16 cellular contexts compared by ENCODE assay signal in the genomic region with DNA sequence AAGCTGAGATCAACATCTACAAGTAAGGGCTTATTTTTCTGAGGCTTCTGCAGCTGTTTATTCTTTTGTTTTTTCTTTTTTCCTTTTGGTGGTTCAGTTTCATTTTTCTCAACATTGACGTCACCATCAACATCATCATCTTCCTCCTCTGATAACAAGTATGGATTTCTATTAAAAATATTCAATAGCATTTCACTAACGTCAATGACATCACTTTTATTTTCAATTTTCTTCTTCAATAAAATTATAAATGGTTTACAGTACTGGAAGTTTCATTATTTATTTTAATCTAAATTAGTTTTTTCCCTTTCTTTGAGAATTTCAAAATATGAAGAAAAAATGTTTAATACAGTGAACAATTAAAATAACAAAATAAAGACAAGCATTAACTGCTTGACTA. TPM values are rescaled to one million over a fixed set of nuclear protein-coding genes. Genes with fewer than 3 reads are reported as not detected.
DNase-seq lines count a peak whose midpoint lies in the region; ATAC-seq, FAIRE-seq and TF ChIP-seq lines count a peak whose summit lies in the region.
"Had no signal": no experiment of that assay in that cellular context is flagged by ENCODE, and none has a peak within 500 bp of the region (broad histone marks: within the 10 kb centered on the region; RNA-seq: fewer than 3 reads in every experiment).

No MANE protein-coding gene starts in this region.

- POLR2A ChIA-PET in HEK293 (lab: Yijun Ruan, JAX): no interaction called here

- no peak for TF ChIP-seq CTCF in mammary epithelial cell (conservative IDR thresholded peaks at IDR 0.05 in 1 of 2, IDR thresholded peaks at IDR 0.05 in 1 of 2; ENCODE audit: extremely low read depth in 1 of 2, insufficient read depth in 1 of 2, low read depth in 1 of 2, low read length in 2 of 2)
- no peak for TF ChIP-seq CTCF in breast epithelium (IDR thresholded peaks at IDR 0.05)
- no peak for TF ChIP-seq CTCF in HEK293 (tag by site-specific recombination; IDR thresholded peaks at IDR 0.05)
- no peak for TF ChIP-seq CTCF in mucosa of descending colon (IDR thresholded peaks at IDR 0.05)

- TSS peak; percentile 86 for BruUV-seq in mammary epithelial cell (replicated peaks; lab: Mats Ljungman, UMichigan)

- no peak for ATAC-seq in mucosa of descending colon
- ATAC-seq: K562 had no signal

- H3K4me3 ChIP-seq in mammary epithelial cell (replicated peaks in 1 of 3; ENCODE audit: insufficient read depth in 1 of 3, low read depth in 2 of 3, low read length in 3 of 3) (no peak overlapping the region), breast epithelium (no peak overlapping the region), HEK293 (ENCODE audit: low read depth, low read length) (no peak overlapping the region), mucosa of descending colon (no peak overlapping the region)
- H3K4me3 ChIP-seq: K562 had no signal

- no peak overlapping the region for H3K9ac ChIP-seq in mammary epithelial cell (ENCODE audit: insufficient read depth, low read length)

- H3K27me3 ChIP-seq in mammary epithelial cell (ENCODE audit: insufficient read depth, low read length): no peaks in the 10 kb centered on the region
- no peaks in the 10 kb centered on the region for H3K27me3 ChIP-seq in breast epithelium
- H3K27me3 ChIP-seq: BE2C had no signal

- H2AFZ ChIP-seq in mammary epithelial cell (ENCODE audit: low read depth, low read length): no peak overlapping the region

- H3K36me3 ChIP-seq in mammary epithelial cell (ENCODE audit: insufficient read depth, low read length) (peaks cover 44% of the 10 kb centered on the region), breast epithelium (no peaks in the 10 kb centered on the region), HEK293 (ENCODE audit: control insufficient read depth in 2 of 2, insufficient read depth in 1 of 2, low read length in 2 of 2) (peaks cover 95 to 97% of the 10 kb centered on the region in 2 experiments), mucosa of descending colon (ENCODE audit: low read depth) (peaks cover 18% of the 10 kb centered on the region)

- intact Hi-C loops in mammary epithelial cell (cut with micrococcal nuclease) (no loop called here), breast epithelium (cut with DNase I; ENCODE audit: low total_unique reads) (no loop called here), mucosa of descending colon (cut with DNase I, micrococcal nuclease) (no loop called here)

- 95% methylated on average over 2 of the region's 2 CpGs for WGBS in mammary epithelial cell (ENCODE audit: low coverage, missing lambda C conversion rate)

- no peaks in the 10 kb centered on the region for H3K79me2 ChIP-seq in mammary epithelial cell (ENCODE audit: insufficient read depth, low read length)

- in situ Hi-C loops in mammary epithelial cell (cut with MboI; ENCODE audit: low sequenced_read_pairs in 2 of 2): no loop called here

- H3K9me3 ChIP-seq in mammary epithelial cell (replicated peaks; ENCODE audit: insufficient read depth, low read length) (no peaks in the 10 kb centered on the region), breast epithelium (no peaks in the 10 kb centered on the region), HEK293 (ENCODE audit: control insufficient read depth, insufficient read depth, low read depth, low read length) (no peaks in the 10 kb centered on the region), mucosa of descending colon (no peaks in the 10 kb centered on the region)
- H3K9me3 ChIP-seq: BE2C had no signal

- H3K4me1 ChIP-seq in mammary epithelial cell (ENCODE audit: insufficient read depth, low read length) (no peaks in the 10 kb centered on the region), breast epithelium (no peaks in the 10 kb centered on the region), HEK293 (ENCODE audit: control insufficient read depth, insufficient read depth, low read length) (no peaks in the 10 kb centered on the region), mucosa of descending colon (ENCODE audit: low read depth) (no peaks in the 10 kb centered on the region)
- H3K4me1 ChIP-seq: BE2C had no signal

- no peak overlapping the region for H3K27ac ChIP-seq in mammary epithelial cell (ENCODE audit: insufficient read depth, low read depth, low read length)
- no peak overlapping the region for H3K27ac ChIP-seq in breast epithelium
- H3K27ac ChIP-seq in HEK293 (ENCODE audit: extremely low read depth, low read depth, low read length): no peak overlapping the region
- H3K27ac ChIP-seq: C4-2B, HL-60 had no signal

- FAIRE-seq in islet of Langerhans (lab: Jason Lieb, UNC): peak; percentile 73
- FAIRE-seq: K562 had no signal

- dilution Hi-C loops in mammary epithelial cell (cut with HindIII; ENCODE audit: low sequenced_read_pairs): no loop called here

- DNase-seq in mammary epithelial cell: no peak
- DNase-seq in breast epithelium (ENCODE audit: low spot score in 2 of 2): no peak
- no peak for DNase-seq in mucosa of descending colon
- DNase-seq in cerebellum (ENCODE audit: low spot score): no peak
- no peak for DNase-seq in NOMO-1 treated with DMSO at 0.1 percent for 48 hours (lab: John Stamatoyannopoulos, UW; ENCODE audit: unreplicated experiment)
- DNase-seq: 8988T; BE2C; CD4-positive, alpha-beta memory T cell; COR-L47; DMS 273 treated with DMSO at 0.1 percent for 48 hours; HCEC 1CT had no signal

- CTCF ChIA-PET in mammary epithelial cell (lab: Charles Lee; ENCODE audit: low non-redundant PET) (no interaction called here), HEK293 (lab: Yijun Ruan, JAX) (no interaction called here)

- H4K20me1 ChIP-seq in mammary epithelial cell (ENCODE audit: insufficient read depth, low read length): no peaks in the 10 kb centered on the region

- TF ChIP-seq POLR2A in breast epithelium (IDR thresholded peaks at IDR 0.05): no peak

- H3K4me2 ChIP-seq in mammary epithelial cell (ENCODE audit: insufficient read depth, low read depth, low read length): no peak overlapping the region

TF ChIP-seq in HEK293, 187 proteins besides CTCF, POLR2A, EP300 and RAD21:
- TF ChIP-seq, protein P1, sequence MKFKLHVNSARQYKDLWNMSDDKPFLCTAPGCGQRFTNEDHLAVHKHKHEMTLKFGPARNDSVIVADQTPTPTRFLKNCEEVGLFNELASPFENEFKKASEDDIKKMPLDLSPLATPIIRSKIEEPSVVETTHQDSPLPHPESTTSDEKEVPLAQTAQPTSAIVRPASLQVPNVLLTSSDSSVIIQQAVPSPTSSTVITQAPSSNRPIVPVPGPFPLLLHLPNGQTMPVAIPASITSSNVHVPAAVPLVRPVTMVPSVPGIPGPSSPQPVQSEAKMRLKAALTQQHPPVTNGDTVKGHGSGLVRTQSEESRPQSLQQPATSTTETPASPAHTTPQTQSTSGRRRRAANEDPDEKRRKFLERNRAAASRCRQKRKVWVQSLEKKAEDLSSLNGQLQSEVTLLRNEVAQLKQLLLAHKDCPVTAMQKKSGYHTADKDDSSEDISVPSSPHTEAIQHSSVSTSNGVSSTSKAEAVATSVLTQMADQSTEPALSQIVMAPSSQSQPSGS (tag by site-specific recombination; IDR thresholded peaks at IDR 0.05; ENCODE audit: low read depth): peak; percentile 54
- TF ChIP-seq SP2 (tag by site-specific recombination; IDR thresholded peaks at IDR 0.05): no peak

RNA-seq across cellular contexts. Expression of a gene that starts 23.9 kb away (rescaled TPM):
- total RNA-seq in mammary epithelial cell (10 to 100 TPM; 44.8 to 57.7 TPM), breast epithelium (100 to 1,000 TPM in 2 of 3 donors, 10 to 100 TPM in 1; 86.9 to 132 (median 125) TPM), mucosa of descending colon (10 to 100 TPM; 54.8 to 68.9 (median 66.6) TPM), cerebellum (120 TPM)
- polyA plus RNA-seq in mammary epithelial cell: 18.1 TPM
- polyA minus RNA-seq in mammary epithelial cell: 60.7 TPM
